8 cellular contexts compared by ENCODE assay signal in genomic region chr2:130181880-130182682, GRCh38. TPM values are rescaled to one million over a fixed set of nuclear protein-coding genes. Genes with fewer than 3 reads are reported as not detected.
DNase-seq lines count a peak whose midpoint lies in the region; ATAC-seq and TF ChIP-seq lines count a peak whose summit lies in the region.
"Not testable (repeated sequence)": the region's sequence is repeated elsewhere in the genome, so short reads cannot be mapped to it uniquely, and the experiment has no call there.

TSS of gene MZT2B (plus strand) at chr2:130182262. CDS start at chr2:130182283, 21 bp downstream.

- ATAC-seq in HG02884 (IDR thresholded peaks at IDR 0.05; ENCODE audit: unreplicated experiment), result peak; percentile 79
- ATAC-seq in psoas muscle, result peak; percentile 93 to 94 (median 94)

- H3K4me3 ChIP-seq in left ventricle myocardium inferior (peak within 1 kb of the TSS; percentile 90), psoas muscle (peak within 1 kb of the TSS; percentile 90), urinary bladder (ENCODE audit: low read depth, low read length) (peak within 1 kb of the TSS; percentile 95)

- not testable (repeated sequence) for H3K9me3 ChIP-seq in left ventricle myocardium inferior (replicated peaks); psoas muscle

- peaks cover 48% of the 10 kb centered on the region for H3K4me1 ChIP-seq in left ventricle myocardium inferior
- not testable (repeated sequence) for H3K4me1 ChIP-seq in psoas muscle; urinary bladder (ENCODE audit: insufficient read depth)

- TF ChIP-seq POLR2A in GM15510 (IDR thresholded peaks at IDR 0.05; ENCODE audit: borderline replicate concordance, extremely low read depth, insufficient read length), result peak; percentile 68

- intact Hi-C loops in T-helper 1 cell treated with Interleukin-12 subunit alpha and Interleukin-12 subunit beta and Interleukin-4 antibody, amounts not matched to agents 30 ng/mL and 1 ng/mL, for 36 hours (cut with micrococcal nuclease), result loop anchor here (1.0 to 5.0 kb wide), 11 partner anchors 37 to 1310 kb away; partner anchors contain the start of genes CCDC74B, IMP4, MZT2A and PLEKHB2
- intact Hi-C loops in left ventricle myocardium inferior (cut with micrococcal nuclease), result not testable (repeated sequence)
- intact Hi-C loops in psoas muscle (cut with DNase I), result loop anchor here (5.0 kb wide), 1 partner anchor 160 kb away; the partner anchor contains the start of gene IMP4 (in 2 of the 2)

- H3K27ac ChIP-seq in left ventricle myocardium inferior (replicated peaks), result peak within 1 kb of the TSS; percentile 98
- peak within 1 kb of the TSS; percentile 93 for H3K27ac ChIP-seq in psoas muscle
- H3K27ac ChIP-seq in urinary bladder (ENCODE audit: low read depth), result peak within 1 kb of the TSS; percentile 87

- H3K36me3 ChIP-seq in left ventricle myocardium inferior; urinary bladder (ENCODE audit: insufficient read depth): not testable (repeated sequence)
- H3K36me3 ChIP-seq in psoas muscle (ENCODE audit: insufficient read depth in 1 of 2, low read depth in 1 of 2), result peaks cover 0 to 12% of the 10 kb centered on the region in 2 donors

- H3K27me3 ChIP-seq in left ventricle myocardium inferior (ENCODE audit: low read depth); psoas muscle (ENCODE audit: insufficient read depth in 3 of 3, low read length in 2 of 3): not testable (repeated sequence)

- WGBS in psoas muscle, 3 donors, result 0 to 1% (median 1%) methylated on average over 39 to 83 of the region's 86 CpGs
- WGBS in urinary bladder, result under 1% methylated on average over 83 of the region's 86 CpGs

- peak; percentile 83 for TF ChIP-seq CTCF in left ventricle myocardium inferior (IDR thresholded peaks at IDR 0.05; ENCODE audit: borderline replicate concordance)
- peak; percentile 81 for TF ChIP-seq CTCF in psoas muscle (IDR thresholded peaks at IDR 0.05)

- DNase-seq in NCI-H146 (lab: John Stamatoyannopoulos, UW) (peak; percentile 88), amniotic epithelial cell (ENCODE audit: low read depth) (peak; percentile 71), left ventricle myocardium inferior (peak; percentile 90), psoas muscle (peak; percentile 91 to 94)

RNA-seq across cellular contexts. Expression of gene MZT2B, which starts in this region (rescaled TPM):
- total RNA-seq in T-helper 1 cell treated with Interleukin-12 subunit alpha and Interleukin-12 subunit beta and Interleukin-4 antibody, amounts not matched to agents 30 ng/mL and 1 ng/mL, for 36 hours, result 290 and 302 TPM in 2 replicates
- total RNA-seq in left ventricle myocardium inferior (422 TPM), psoas muscle (100 to 1,000 TPM; 109 to 160 (median 140) TPM), urinary bladder (50.4 TPM)
- polyA plus RNA-seq in psoas muscle (100 to 1,000 TPM in 2 of 3 donors, 10 to 100 TPM in 1; 65.3 to 107 (median 104) TPM), urinary bladder (251 TPM)

Comparison
In these comparisons a context has a peak if more than half of its experiments do, and no peak if none do; other contexts are left out.
1. Peak in every context shown above with its lines: DNase-seq, ATAC-seq, H3K4me3 ChIP-seq and H3K27ac ChIP-seq.